In the genomic region with DNA sequence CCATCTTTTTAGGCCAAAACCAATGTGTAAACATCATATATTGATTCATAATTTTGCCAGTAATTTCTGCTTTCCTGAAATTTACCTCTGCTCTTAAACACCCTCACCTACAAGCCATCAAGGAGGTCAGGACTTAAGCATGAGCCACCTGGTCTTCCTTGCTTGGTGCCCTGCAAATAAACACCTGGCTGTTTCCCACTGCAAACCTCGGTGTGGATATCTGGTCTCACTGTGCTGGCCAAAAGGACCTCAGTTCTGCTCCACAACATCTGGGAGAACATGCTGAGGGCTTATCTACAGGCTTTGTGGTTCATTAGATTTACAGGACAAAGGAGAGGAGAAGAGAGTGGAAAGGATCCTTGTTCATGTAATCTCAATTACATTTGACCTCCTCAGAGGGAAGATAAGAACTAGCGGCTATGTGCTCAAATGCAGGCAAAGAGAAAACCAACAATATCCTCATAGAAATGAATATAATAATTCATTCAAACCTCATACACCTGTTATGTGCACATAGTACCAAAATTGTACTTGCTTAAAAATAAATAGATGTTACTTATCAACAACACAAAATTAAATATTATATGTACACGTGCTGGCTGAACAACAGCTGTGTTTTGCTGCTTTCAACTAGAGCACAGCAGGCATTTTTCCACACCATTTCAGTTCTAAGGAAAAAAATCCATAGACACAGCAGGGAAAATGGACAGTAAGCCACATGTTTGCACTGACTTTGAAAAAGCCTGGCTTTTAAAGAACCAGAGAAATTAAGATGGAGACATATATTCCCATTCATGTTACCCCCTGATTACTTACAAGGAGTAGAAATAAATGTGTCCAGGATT, we compare ENCODE assay signal across 29 cellular contexts.
A peak's percentile ranks its signal among the peaks of the same experiment; 100 is the strongest.
DNase-seq lines count a peak whose midpoint lies in the region; ATAC-seq, FAIRE-seq and TF ChIP-seq lines count a peak whose summit lies in the region.
"Had no signal": no experiment of that assay in that cellular context is flagged by ENCODE, and none has a peak within 500 bp of the region (broad histone marks: within the 10 kb centered on the region; RNA-seq: fewer than 3 reads in every experiment).

No MANE protein-coding gene starts in this region.

- H3K18ac ChIP-seq in H9 (ENCODE audit: insufficient read length, low read depth, low read length): no peak overlapping the region
- H3K18ac ChIP-seq in mesendoderm (ENCODE audit: low read length): no peak overlapping the region

- no peak overlapping the region; the same call in 1 of the 2 replicates for H3K14ac ChIP-seq in H9 (ENCODE audit: insufficient read depth, low read length)

- H3K27ac ChIP-seq in H9 (ENCODE audit: insufficient read length, low read depth, low read length): no peak overlapping the region
- no peak overlapping the region for H3K27ac ChIP-seq in mesendoderm (ENCODE audit: low read depth, low read length)
- no peak overlapping the region for H3K27ac ChIP-seq in RWPE1
- H3K27ac ChIP-seq: epithelial cell of prostate, heart left ventricle, SJCRH30 had no signal

- H3K23ac ChIP-seq in H9 (ENCODE audit: insufficient read length, low read depth, low read length): no peak overlapping the region
- no peak overlapping the region for H3K23ac ChIP-seq in mesendoderm (ENCODE audit: low read length)

- H3K27ac Mint-ChIP-seq in H9: peak overlapping the region in 1 of 3 experiments; percentile 86; a peak in 1 of 7 replicates
- H3K27ac Mint-ChIP-seq: activated CD8-positive, alpha-beta T cell treated with anti-CD3 and anti-CD28 coated beads, Interleukin-2, amount 10 ng/mL, durations not matched to agents 7 days and 5 days; memory B cell; stimulated activated effector memory CD8-positive, alpha-beta T cell treated with anti-CD3 and anti-CD28 coated beads, Interleukin-12 subunit alpha, Interleukin-12 subunit beta, amount 100 ng/mL, for 72 hours; T-cell had no signal

- H3K4ac ChIP-seq in H9 (ENCODE audit: low read depth, low read length) (no peak overlapping the region), mesendoderm (ENCODE audit: low read depth, low read length) (no peak overlapping the region)

- no peak overlapping the region for H4K5ac ChIP-seq in H9 (ENCODE audit: insufficient read length, low read depth, low read length)
- no peak overlapping the region for H4K5ac ChIP-seq in mesendoderm (ENCODE audit: low read length)

- no peak overlapping the region for H3T11ph ChIP-seq in H9 (ENCODE audit: low read length)

- H3K4me3 ChIP-seq in mesendoderm (ENCODE audit: low read length): no peak overlapping the region
- H3K4me3 ChIP-seq: heart left ventricle, SJCRH30, spleen had no signal

- no peak overlapping the region for H4K8ac ChIP-seq in H9 (replicated peaks; ENCODE audit: insufficient read length, low read depth, low read length)
- no peak overlapping the region for H4K8ac ChIP-seq in mesendoderm (ENCODE audit: low read depth, low read length)

- DNase-seq in H9 (no peak), NCI-H1694 (lab: John Stamatoyannopoulos, UW) (peak; percentile 91), NCI-H748 (lab: John Stamatoyannopoulos, UW; ENCODE audit: unreplicated experiment) (peak; percentile 69), mesendoderm (peak; percentile 71), urothelium cell line (ENCODE audit: low spot score) (no peak), RWPE1 (ENCODE audit: low spot score) (no peak)
- DNase-seq: ACHN; activated CD8-positive, alpha-beta T cell treated with anti-CD3 and anti-CD28 coated beads, Interleukin-2, amount 10 ng/mL, durations not matched to agents 7 days and 5 days; activated effector memory CD4-positive, alpha-beta T cell treated with Interleukin-2 at 50 U/mL for 16 hours; activated T-cell treated with anti-CD3 and anti-CD28 coated beads for 4 hours; C1 segment of cervical spinal cord; cerebellar nuclear complex; heart left ventricle; left cardiac atrium; NCI-H1105; NCI-H510A treated with DMSO at 0.1 percent for 48 hours; occipital lobe; SJCRH30; spleen; stimulated activated CD4-positive, alpha-beta T cell treated with anti-CD3 and anti-CD28 coated beads, Interleukin-2, amount 100 ng/mL, for 48 hours; T-cell had no signal

- H3K79me2 ChIP-seq in H9 (ENCODE audit: insufficient read depth, low read length): no peaks in the 10 kb centered on the region
- no peaks in the 10 kb centered on the region for H3K79me2 ChIP-seq in mesendoderm (ENCODE audit: control insufficient read depth, insufficient read depth, low read length)

- H3K4me1 ChIP-seq in H9 (ENCODE audit: insufficient read depth, low read length): no peaks in the 10 kb centered on the region; the same call in 1 of the 2 replicates
- H3K4me1 ChIP-seq in mesendoderm (ENCODE audit: control insufficient read depth, low read depth, low read length): no peaks in the 10 kb centered on the region
- H3K4me1 ChIP-seq: heart left ventricle, SJCRH30, spleen had no signal

- H3K56ac ChIP-seq in H9 (ENCODE audit: insufficient read length, low read depth, low read length) (no peak overlapping the region), mesendoderm (ENCODE audit: low read length) (no peak overlapping the region)

- H3K4me1 Mint-ChIP-seq in H9: peaks cover 3% of the 10 kb centered on the region in 2 experiments
- H3K4me1 Mint-ChIP-seq: memory B cell; stimulated activated effector memory CD8-positive, alpha-beta T cell treated with anti-CD3 and anti-CD28 coated beads, Interleukin-12 subunit alpha, Interleukin-12 subunit beta, amount 100 ng/mL, for 72 hours; T-cell had no signal

- H3K27me3 ChIP-seq in H9 (ENCODE audit: insufficient read depth, low read length) (no peaks in the 10 kb centered on the region), mesendoderm (ENCODE audit: insufficient read depth, low read length, poor library complexity) (no peaks in the 10 kb centered on the region)
- H3K27me3 ChIP-seq: heart left ventricle, SJCRH30, spleen had no signal

- FAIRE-seq in urothelium cell line (lab: Jason Lieb, UNC): no peak
- FAIRE-seq: GM19239, RCC 7860, TTC549 had no signal

- no peak overlapping the region for H2BK12ac ChIP-seq in H9 (ENCODE audit: insufficient read length, low read depth, low read length)

- no peak overlapping the region for H3K4me3 Mint-ChIP-seq in H9
- H3K4me3 Mint-ChIP-seq: activated CD8-positive, alpha-beta T cell treated with anti-CD3 and anti-CD28 coated beads, Interleukin-2, amount 10 ng/mL, durations not matched to agents 7 days and 5 days; memory B cell; stimulated activated effector memory CD8-positive, alpha-beta T cell treated with anti-CD3 and anti-CD28 coated beads, Interleukin-12 subunit alpha, Interleukin-12 subunit beta, amount 100 ng/mL, for 72 hours; T-cell had no signal

- no peaks in the 10 kb centered on the region; a peak in 1 of 5 replicates for H3K9me3 Mint-ChIP-seq in H9
- H3K9me3 Mint-ChIP-seq: memory B cell; stimulated activated effector memory CD8-positive, alpha-beta T cell treated with anti-CD3 and anti-CD28 coated beads, Interleukin-12 subunit alpha, Interleukin-12 subunit beta, amount 100 ng/mL, for 72 hours; T-cell had no signal

- peaks cover 0 to 2% (median 0%) of the 10 kb centered on the region in 3 experiments; a peak in 1 of 7 replicates for H3K36me3 Mint-ChIP-seq in H9 (ENCODE audit: insufficient read depth in 1 of 3, low read depth in 3 of 3)
- H3K36me3 Mint-ChIP-seq: memory B cell; stimulated activated effector memory CD8-positive, alpha-beta T cell treated with anti-CD3 and anti-CD28 coated beads, Interleukin-12 subunit alpha, Interleukin-12 subunit beta, amount 100 ng/mL, for 72 hours; T-cell had no signal

- H2BK5ac ChIP-seq in H9 (ENCODE audit: insufficient read length, low read length) (no peak overlapping the region), mesendoderm (ENCODE audit: low read length) (no peak overlapping the region)

- H4K20me1 ChIP-seq in H9 (ENCODE audit: control insufficient read depth, insufficient read depth, insufficient read length): no peaks in the 10 kb centered on the region

- no peaks in the 10 kb centered on the region for H3K9me3 ChIP-seq in H9 (ENCODE audit: control insufficient read depth, low read depth, low read length)
- H3K9me3 ChIP-seq: heart left ventricle, SJCRH30, spleen had no signal

- H3K79me1 ChIP-seq in H9 (ENCODE audit: insufficient read depth, low read depth, low read length, poor library complexity, severe bottlenecking): no peaks in the 10 kb centered on the region
- no peaks in the 10 kb centered on the region for H3K79me1 ChIP-seq in mesendoderm (ENCODE audit: low read length)

- H2AFZ ChIP-seq in H9 (ENCODE audit: low read length): peak overlapping the region; percentile 14

- H3K27me3 Mint-ChIP-seq in H9 (ENCODE audit: low read depth): no peaks in the 10 kb centered on the region; the same call in 1 of the 2 replicates
- H3K27me3 Mint-ChIP-seq: memory B cell, T-cell had no signal

- CTCF ChIA-PET in RWPE1 (lab: Yijun Ruan, JAX): no interaction called here

- POLR2A ChIA-PET in RWPE1 (lab: Yijun Ruan, JAX; ENCODE audit: low non-redundant PET): no interaction called here

- no peak overlapping the region for H4K91ac ChIP-seq in H9 (ENCODE audit: insufficient read length, low read depth, low read length)

- H2BK15ac ChIP-seq in H9 (ENCODE audit: low read depth, low read length) (no peak overlapping the region), mesendoderm (replicated peaks; ENCODE audit: low read depth) (no peak overlapping the region)

- H2AK5ac ChIP-seq in H9 (ENCODE audit: insufficient read length, low read length) (no peak overlapping the region), mesendoderm (ENCODE audit: low read length) (no peak overlapping the region)

- no peak overlapping the region for H3K4me2 ChIP-seq in H9 (ENCODE audit: insufficient read depth, insufficient read length, low read length)
- no peak overlapping the region for H3K4me2 ChIP-seq in mesendoderm (ENCODE audit: low read length)

- H2BK120ac ChIP-seq in H9 (ENCODE audit: low read depth, low read length, poor library complexity, severe bottlenecking): no peak overlapping the region
- no peak overlapping the region for H2BK120ac ChIP-seq in mesendoderm (ENCODE audit: low read depth, low read length)

- H3K9ac ChIP-seq in H9 (ENCODE audit: extremely low read depth, insufficient read length, low read length) (no peak overlapping the region), mesendoderm (ENCODE audit: low read length) (no peak overlapping the region)

- H2BK20ac ChIP-seq in H9 (ENCODE audit: low read depth, low read length, poor library complexity, severe bottlenecking): no peak overlapping the region

- no peaks in the 10 kb centered on the region for H3K36me3 ChIP-seq in mesendoderm (ENCODE audit: control insufficient read depth, insufficient read depth, low read length)
- H3K36me3 ChIP-seq: heart left ventricle, SJCRH30, spleen had no signal

- WGBS in H9 (ENCODE audit: extremely low coverage, insufficient read length, low lambda C conversion rate): no CpG with 5 or more reads among the region's 3 CpGs
- no CpG with 5 or more reads among the region's 3 CpGs for WGBS in mesendoderm (ENCODE audit: extremely low coverage, insufficient coverage, low lambda C conversion rate)

- H3K23me2 ChIP-seq in H9 (ENCODE audit: insufficient read length, low read depth, low read length, poor library complexity, severe bottlenecking): no peaks in the 10 kb centered on the region

- TF ChIP-seq CTCF in H9 (conservative IDR thresholded peaks at IDR 0.05) (no peak), RWPE1 (conservative IDR thresholded peaks at IDR 0.05; ENCODE audit: low read depth) (no peak)

- ATAC-seq in GM21619 (IDR thresholded peaks at IDR 0.05; ENCODE audit: unreplicated experiment): no peak
- ATAC-seq in GM18867 (IDR thresholded peaks at IDR 0.05; ENCODE audit: unreplicated experiment): no peak
- ATAC-seq: activated CD8-positive, alpha-beta T cell treated with anti-CD3 and anti-CD28 coated beads, Interleukin-2, amount 10 ng/mL, durations not matched to agents 7 days and 5 days; heart left ventricle; left cardiac atrium; stimulated activated effector memory CD8-positive, alpha-beta T cell treated with anti-CD3 and anti-CD28 coated beads, Interleukin-12 subunit alpha, Interleukin-12 subunit beta, amount 100 ng/mL, for 72 hours; T-cell had no signal

Comparison
In these comparisons a context has a peak if more than half of its experiments do, and no peak if none do; other contexts are left out.
1. DNase-seq: peak in NCI-H1694 (single experiment), NCI-H748 (single experiment) and mesendoderm (single experiment); none in H9 (single experiment), urothelium cell line (single experiment) and RWPE1 (single experiment).